In the genomic region with DNA sequence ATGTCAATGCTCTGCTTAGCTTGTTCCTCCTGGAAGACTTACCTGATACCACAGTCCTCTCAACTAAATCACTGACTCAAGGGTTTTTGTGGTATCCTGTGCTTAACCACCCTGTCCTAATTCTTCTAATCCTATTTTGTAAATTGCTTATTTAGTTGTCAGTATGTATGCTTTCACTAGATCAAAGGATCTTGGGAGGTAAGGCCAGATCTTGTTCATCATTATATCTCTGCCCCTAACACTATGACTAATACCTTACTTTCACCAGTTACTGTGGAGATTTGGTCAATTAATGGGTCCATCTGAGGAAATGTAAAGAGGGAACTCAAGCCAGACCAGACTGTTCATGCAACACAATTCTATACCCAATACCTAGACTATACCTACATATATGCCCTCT, we compare ENCODE assay signal across 21 cellular contexts.
DNase-seq lines count a peak whose midpoint lies in the region; ATAC-seq and TF ChIP-seq lines count a peak whose summit lies in the region.
"Had no signal": no experiment of that assay in that cellular context is flagged by ENCODE, and none has a peak within 500 bp of the region (broad histone marks: within the 10 kb centered on the region; RNA-seq: fewer than 3 reads in every experiment).

No MANE protein-coding gene starts in this region.

- POLR2A ChIA-PET in HCT116 (lab: Charles Lee) (no interaction called here), T-cell (lab: Charles Lee) (no interaction called here)

- CTCF ChIA-PET in HCT116 (lab: Charles Lee) = no interaction called here
- CTCF ChIA-PET in T-cell (lab: Charles Lee) = no interaction called here

- ATAC-seq in HCT116 (peak; percentile 65), T-cell (replicated peaks in 1 of 4) (no peak)
- ATAC-seq: GM23338, HepG2 had no signal

- H4K20me1 ChIP-seq in HCT116 (ENCODE audit: insufficient read depth) = no peaks in the 10 kb centered on the region

- H3K27me3 Mint-ChIP-seq in T-cell = peaks cover 0 to 3% of the 10 kb centered on the region in 2 donors
- H3K27me3 Mint-ChIP-seq: CD4-positive, CD25-positive, alpha-beta regulatory T cell; CD8-positive, alpha-beta memory T cell had no signal

- H3K4me3 Mint-ChIP-seq in T-cell = no peak overlapping the region
- H3K4me3 Mint-ChIP-seq: CD4-positive, CD25-positive, alpha-beta regulatory T cell; CD8-positive, alpha-beta memory T cell; GM23338 had no signal

- TF ChIP-seq RAD21 in HCT116 (IDR thresholded peaks at IDR 0.05; ENCODE audit: low read depth) = peak; percentile 32; the same call in 1 of the 2 replicates

- intact Hi-C loops in HCT116 (cut with micrococcal nuclease) = loop anchor here (5.0 kb wide), 2 partner anchors 113 to 203 kb away; partner anchors contain the start of gene GULP1

- H3K4me1 Mint-ChIP-seq in T-cell = no peaks in the 10 kb centered on the region
- H3K4me1 Mint-ChIP-seq: CD4-positive, CD25-positive, alpha-beta regulatory T cell; CD8-positive, alpha-beta memory T cell had no signal

- no peaks in the 10 kb centered on the region for H3K9me3 Mint-ChIP-seq in T-cell
- H3K9me3 Mint-ChIP-seq: GM23338 had no signal

- no peak overlapping the region for H3K27ac Mint-ChIP-seq in T-cell
- H3K27ac Mint-ChIP-seq: CD4-positive, CD25-positive, alpha-beta regulatory T cell; CD8-positive, alpha-beta memory T cell; GM23338 had no signal

- no peak overlapping the region for H3K9ac ChIP-seq in HCT116 (ENCODE audit: low read length)

- no peaks in the 10 kb centered on the region for H3K27me3 ChIP-seq in HCT116 (ENCODE audit: insufficient read depth, low read length)
- H3K27me3 ChIP-seq: BE2C had no signal

- H3K9me3 ChIP-seq in HCT116 (ENCODE audit: control insufficient read depth in 1 of 2, insufficient read depth in 1 of 2, low read depth in 1 of 2, low read length in 2 of 2) = no peaks in the 10 kb centered on the region
- no peaks in the 10 kb centered on the region for H3K9me3 ChIP-seq in mesodermal cell (ENCODE audit: control insufficient read depth, low read length)
- H3K9me3 ChIP-seq: BE2C had no signal

- H3K4me2 ChIP-seq in HCT116 (ENCODE audit: low read length) = peak overlapping the region; percentile 57
- H3K4me2 ChIP-seq: GM23338 had no signal

- H3K36me3 Mint-ChIP-seq in T-cell = no peaks in the 10 kb centered on the region
- H3K36me3 Mint-ChIP-seq: CD4-positive, CD25-positive, alpha-beta regulatory T cell; CD8-positive, alpha-beta memory T cell had no signal

- H3K9me2 ChIP-seq in HCT116 (ENCODE audit: insufficient read depth) = no peaks in the 10 kb centered on the region

- no TSS peak for BruUV-seq in HCT116 (replicated peaks; lab: Mats Ljungman, UMichigan)

- DNase-seq in A172 (ENCODE audit: low spot score) (peak; percentile 30), HCT116 (ENCODE audit: low read depth, low spot score) (peak; percentile 68), RPMI7951 (ENCODE audit: low read depth) (peak; percentile 28), NCI-H1417 (lab: John Stamatoyannopoulos, UW) (no peak), T-helper 9 cell (no peak), T-cell (no peak)
- no peak for DNase-seq in activated CD4-positive, CD25-positive, alpha-beta regulatory T cell treated with anti-CD3 and anti-CD28 coated beads, Interleukin-2, amount 50 U/mL, for 72 hours
- DNase-seq: 8988T; BE2C; C1 segment of cervical spinal cord; CD4-positive, CD25-positive, alpha-beta regulatory T cell; CD8-positive, alpha-beta memory T cell; COR-L47; DMS 273 treated with DMSO at 0.1 percent for 48 hours; DMS53; DND-41; EL; HCEC 1CT had no signal

- H3K4me1 ChIP-seq in HCT116 (ENCODE audit: control insufficient read depth in 1 of 2, insufficient read depth in 2 of 2, low read length in 2 of 2) = peaks cover 56 to 58% of the 10 kb centered on the region in 2 experiments
- H3K4me1 ChIP-seq in mesodermal cell (ENCODE audit: control insufficient read depth, insufficient read depth, low read length, poor library complexity, severe bottlenecking) = peaks cover 41% of the 10 kb centered on the region
- H3K4me1 ChIP-seq: BE2C had no signal

- H3K36me3 ChIP-seq in HCT116 (ENCODE audit: control insufficient read depth in 1 of 2, insufficient read depth in 2 of 2, low read length in 2 of 2) (no peaks in the 10 kb centered on the region), mesodermal cell (ENCODE audit: control insufficient read depth, insufficient read depth, low read length) (peaks cover 13% of the 10 kb centered on the region)
- H3K36me3 ChIP-seq: BE2C had no signal

- H3K4me3 ChIP-seq in HCT116 (replicated peaks in 1 of 2; ENCODE audit: low read depth in 1 of 2, low read length in 2 of 2) = peak overlapping the region in 1 of 2 experiments; percentile 8; a peak in 1 of 4 replicates
- H3K4me3 ChIP-seq in mesodermal cell (ENCODE audit: extremely low read depth, insufficient read depth, low read length, poor library complexity, severe bottlenecking) = no peak overlapping the region
- H3K4me3 ChIP-seq: GM23338 had no signal

- no peak for TF ChIP-seq CTCF in HCT116 (IDR thresholded peaks at IDR 0.05 in 2 of 3, conservative IDR thresholded peaks at IDR 0.05 in 1 of 3; ENCODE audit: borderline replicate concordance in 1 of 3, insufficient read depth in 1 of 3, low read depth in 2 of 3, low read length in 2 of 3)

- no peaks in the 10 kb centered on the region for H3K79me2 ChIP-seq in HCT116 (ENCODE audit: insufficient read depth, low read length)

- no peak overlapping the region for H2AFZ ChIP-seq in HCT116 (ENCODE audit: low read depth, low read length, poor library complexity, severe bottlenecking)
- H2AFZ ChIP-seq: GM23338 had no signal

- no peak for TF ChIP-seq POLR2A in HCT116 (IDR thresholded peaks at IDR 0.05; ENCODE audit: borderline replicate concordance, extremely low read depth, insufficient read depth, insufficient read length)

- H3K27ac ChIP-seq in HCT116 (ENCODE audit: low read depth, low read length) (peak overlapping the region; percentile 91), mesodermal cell (ENCODE audit: low read depth, low read length, severe bottlenecking) (peak overlapping the region; percentile 90)

- RAD21 ChIA-PET in HCT116 (lab: Charles Lee; ENCODE audit: low non-redundant PET in 1 of 2, low total read pairs in 2 of 2, uncharacterized antibody in 2 of 2, unreplicated experiment in 2 of 2) = no interaction called here

TF ChIP-seq in HCT116, 20 proteins besides CTCF, POLR2A, EP300 and RAD21:
- peak; percentile 23; the same call in 1 of the 2 replicates for TF ChIP-seq POLR2AphosphoS5 (IDR thresholded peaks at IDR 0.05; ENCODE audit: low read depth, low read length)
- TF ChIP-seq SIN3A (IDR thresholded peaks at IDR 0.05; ENCODE audit: low read depth) = peak; percentile 44; the same call in 1 of the 2 replicates
- TF ChIP-seq JUND (IDR thresholded peaks at IDR 0.05) = peak; percentile 77
- peak; percentile 59; the same call in 1 of the 2 replicates for TF ChIP-seq SRF (IDR thresholded peaks at IDR 0.05; ENCODE audit: low read depth)
- TF ChIP-seq TCF7L2 (IDR thresholded peaks at IDR 0.05; ENCODE audit: borderline replicate concordance, extremely low read depth, insufficient read depth, insufficient read length) = peak; percentile 55
- TF ChIP-seq CEBPB (IDR thresholded peaks at IDR 0.05; ENCODE audit: low read depth) = peak; percentile 74
- TF ChIP-seq SP1 (IDR thresholded peaks at IDR 0.05; ENCODE audit: low read depth) = peak; percentile 80
- TF ChIP-seq EZH2phosphoT487 (IDR thresholded peaks at IDR 0.05; ENCODE audit: borderline replicate concordance) = no peak
- no peak for TF ChIP-seq ELF1 (IDR thresholded peaks at IDR 0.05; ENCODE audit: borderline replicate concordance, low read depth)
- no peak for TF ChIP-seq EGR1 (IDR thresholded peaks at IDR 0.05; ENCODE audit: low read depth)
- TF ChIP-seq FOSL1 (IDR thresholded peaks at IDR 0.05; ENCODE audit: low read depth) = peak; percentile 72
- TF ChIP-seq, protein P1, sequence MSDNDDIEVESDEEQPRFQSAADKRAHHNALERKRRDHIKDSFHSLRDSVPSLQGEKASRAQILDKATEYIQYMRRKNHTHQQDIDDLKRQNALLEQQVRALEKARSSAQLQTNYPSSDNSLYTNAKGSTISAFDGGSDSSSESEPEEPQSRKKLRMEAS (IDR thresholded peaks at IDR 0.05) = peak; percentile 39; the same call in 1 of the 2 replicates
- TF ChIP-seq CBX3 (IDR thresholded peaks at IDR 0.05; ENCODE audit: low read depth) = peak; percentile 75

Comparison
In these comparisons a context has a peak if more than half of its experiments do, and no peak if none do; other contexts are left out.
1. DNase-seq: peak in A172 (single experiment), HCT116 (single experiment) and RPMI7951 (single experiment); none in NCI-H1417 (0 of 3), T-helper 9 cell (single experiment), T-cell (0 of 34) and activated CD4-positive, CD25-positive, alpha-beta regulatory T cell treated with anti-CD3 and anti-CD28 coated beads, Interleukin-2, amount 50 U/mL, for 72 hours (single experiment).